27 cellular contexts compared by ENCODE assay signal in the genomic region with DNA sequence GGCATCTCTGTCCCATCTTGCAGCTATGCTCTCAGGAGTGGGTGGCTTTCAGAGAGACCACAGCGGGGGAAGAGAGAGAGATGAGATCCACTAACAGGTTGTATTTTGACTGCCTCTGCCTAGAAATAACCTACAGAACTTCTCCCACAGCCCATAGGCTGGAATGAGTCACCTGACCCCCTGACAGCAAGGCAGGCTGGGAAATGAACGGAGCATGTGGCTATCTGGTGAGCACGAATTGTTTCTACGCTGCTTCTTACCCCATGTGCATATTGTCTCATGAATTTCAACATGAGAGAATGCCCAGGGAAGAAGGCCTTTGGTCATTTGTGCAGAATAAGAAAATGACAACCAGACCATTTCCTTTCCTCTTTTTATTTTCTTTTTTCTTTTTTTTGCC.
"Had no signal": no experiment of that assay in that cellular context is flagged by ENCODE, and none has a peak within 500 bp of the region (broad histone marks: within the 10 kb centered on the region; RNA-seq: fewer than 3 reads in every experiment).

No MANE protein-coding gene starts in this region.

- H3K4me3 Mint-ChIP-seq: naive thymus-derived CD4-positive, alpha-beta T cell; natural killer cell treated with Interleukin-12 subunit alpha and Interleukin-12 subunit beta and Interleukin-15 and Interleukin-18, amount 100 ng/mL, for 72 hours; stimulated activated effector memory CD8-positive, alpha-beta T cell treated with anti-CD3 and anti-CD28 coated beads, Interleukin-12 subunit alpha, Interleukin-12 subunit beta, amount 100 ng/mL, for 72 hours; stimulated activated naive CD8-positive, alpha-beta T cell treated with anti-CD3 and anti-CD28 coated beads, Interleukin-15, Interleukin-2, amounts not matched to agents 100 ng/mL and 50 ng/mL, for 24 hours; type B pancreatic cell had no signal

- H3K27ac Mint-ChIP-seq: natural killer cell treated with Interleukin-12 subunit alpha and Interleukin-12 subunit beta and Interleukin-15 and Interleukin-18, amount 100 ng/mL, for 72 hours; stimulated activated effector memory CD8-positive, alpha-beta T cell treated with anti-CD3 and anti-CD28 coated beads, Interleukin-12 subunit alpha, Interleukin-12 subunit beta, amount 100 ng/mL, for 72 hours; stimulated activated naive CD8-positive, alpha-beta T cell treated with anti-CD3 and anti-CD28 coated beads, Interleukin-15, Interleukin-2, amounts not matched to agents 100 ng/mL and 50 ng/mL, for 24 hours; type B pancreatic cell had no signal

- ATAC-seq: mucosa of descending colon; naive thymus-derived CD4-positive, alpha-beta T cell; right cardiac atrium; sciatic nerve; stimulated activated effector memory CD8-positive, alpha-beta T cell treated with anti-CD3 and anti-CD28 coated beads, Interleukin-12 subunit alpha, Interleukin-12 subunit beta, amount 100 ng/mL, for 72 hours had no signal

- H3K9me3 ChIP-seq: left ventricle myocardium inferior, mucosa of descending colon, pancreas, prostate gland, spleen, suprapubic skin, thoracic aorta, tibial nerve, uterus had no signal

- DNase-seq: hypothalamus; islet precursor cell; left ventricle myocardium inferior; mesendoderm; midbrain; mucosa of descending colon; naive thymus-derived CD4-positive, alpha-beta T cell; nucleus accumbens; pancreas; posterior cingulate gyrus; retina; right cardiac atrium; spleen; stimulated activated CD4-positive, alpha-beta T cell treated with anti-CD3 and anti-CD28 coated beads, Interleukin-4, amount 100 ng/mL, for 24 hours; stimulated activated naive CD4-positive, alpha-beta T cell; uterus had no signal

- FAIRE-seq: pancreas had no signal

- H3K27me3 Mint-ChIP-seq: type B pancreatic cell had no signal

- H3K4me1 ChIP-seq: left ventricle myocardium inferior, prostate gland, suprapubic skin, tibial nerve, uterus had no signal

- H3K4me1 Mint-ChIP-seq: naive thymus-derived CD4-positive, alpha-beta T cell; stimulated activated effector memory CD8-positive, alpha-beta T cell treated with anti-CD3 and anti-CD28 coated beads, Interleukin-12 subunit alpha, Interleukin-12 subunit beta, amount 100 ng/mL, for 72 hours had no signal

- H3K9me3 Mint-ChIP-seq: naive thymus-derived CD4-positive, alpha-beta T cell; natural killer cell treated with Interleukin-12 subunit alpha and Interleukin-12 subunit beta and Interleukin-15 and Interleukin-18, amount 100 ng/mL, for 72 hours; stimulated activated effector memory CD8-positive, alpha-beta T cell treated with anti-CD3 and anti-CD28 coated beads, Interleukin-12 subunit alpha, Interleukin-12 subunit beta, amount 100 ng/mL, for 72 hours; stimulated activated naive CD8-positive, alpha-beta T cell treated with anti-CD3 and anti-CD28 coated beads, Interleukin-15, Interleukin-2, amounts not matched to agents 100 ng/mL and 50 ng/mL, for 24 hours; type B pancreatic cell had no signal

- H3K27me3 ChIP-seq: pancreas, spleen, suprapubic skin, tibial nerve, uterus had no signal

- H3K4me3 ChIP-seq: left ventricle myocardium inferior, lung, mucosa of descending colon, pancreas, prostate gland, skin epidermis, spleen, suprapubic skin, thoracic aorta, tibial nerve, uterus had no signal

- H3K36me3 ChIP-seq: left ventricle myocardium inferior, pancreas, prostate gland, spleen, suprapubic skin, thoracic aorta, tibial nerve, uterus had no signal

- H3K36me3 Mint-ChIP-seq: naive thymus-derived CD4-positive, alpha-beta T cell; natural killer cell treated with Interleukin-12 subunit alpha and Interleukin-12 subunit beta and Interleukin-15 and Interleukin-18, amount 100 ng/mL, for 72 hours; stimulated activated effector memory CD8-positive, alpha-beta T cell treated with anti-CD3 and anti-CD28 coated beads, Interleukin-12 subunit alpha, Interleukin-12 subunit beta, amount 100 ng/mL, for 72 hours; type B pancreatic cell had no signal

- H3K27ac ChIP-seq: left ventricle myocardium inferior, pancreas, prostate gland, skin epidermis, spleen, suprapubic skin, thoracic aorta, tibial nerve, uterus had no signal
